ENCODE assay signal across 1 cellular context in genomic region chr20:5041433-5041832, GRCh38.
TF ChIP-seq lines count a peak whose summit lies in the region.

No MANE protein-coding gene starts in this region.

TF ChIP-seq in HepG2, 621 proteins besides CTCF, POLR2A, EP300 and RAD21:
- no peak for TF ChIP-seq DMTF1 (CRISPR knock-in tag; IDR thresholded peaks at IDR 0.05)
- TF ChIP-seq PREB (CRISPR knock-in tag; IDR thresholded peaks at IDR 0.05) = no peak
- no peak for TF ChIP-seq RAD51 (IDR thresholded peaks at IDR 0.05; ENCODE audit: borderline replicate concordance)
- TF ChIP-seq SETDB1 (CRISPR knock-in tag; IDR thresholded peaks at IDR 0.05; ENCODE audit: borderline replicate concordance) = no peak
- no peak for TF ChIP-seq ZNF720 (CRISPR knock-in tag; IDR thresholded peaks at IDR 0.05)
- TF ChIP-seq ZNF841 (CRISPR knock-in tag; IDR thresholded peaks at IDR 0.05; ENCODE audit: borderline replicate concordance) = no peak
- no peak for TF ChIP-seq SRF (IDR thresholded peaks at IDR 0.05; ENCODE audit: low read depth, low read length)
- TF ChIP-seq ZNF264 (CRISPR knock-in tag; IDR thresholded peaks at IDR 0.05) = no peak
- no peak for TF ChIP-seq MTERF4 (CRISPR knock-in tag; IDR thresholded peaks at IDR 0.05)
- no peak for TF ChIP-seq ZNF546 (CRISPR knock-in tag; conservative IDR thresholded peaks at IDR 0.05)
- no peak for TF ChIP-seq ISX (CRISPR knock-in tag; conservative IDR thresholded peaks at IDR 0.05)
- TF ChIP-seq, protein P1, sequence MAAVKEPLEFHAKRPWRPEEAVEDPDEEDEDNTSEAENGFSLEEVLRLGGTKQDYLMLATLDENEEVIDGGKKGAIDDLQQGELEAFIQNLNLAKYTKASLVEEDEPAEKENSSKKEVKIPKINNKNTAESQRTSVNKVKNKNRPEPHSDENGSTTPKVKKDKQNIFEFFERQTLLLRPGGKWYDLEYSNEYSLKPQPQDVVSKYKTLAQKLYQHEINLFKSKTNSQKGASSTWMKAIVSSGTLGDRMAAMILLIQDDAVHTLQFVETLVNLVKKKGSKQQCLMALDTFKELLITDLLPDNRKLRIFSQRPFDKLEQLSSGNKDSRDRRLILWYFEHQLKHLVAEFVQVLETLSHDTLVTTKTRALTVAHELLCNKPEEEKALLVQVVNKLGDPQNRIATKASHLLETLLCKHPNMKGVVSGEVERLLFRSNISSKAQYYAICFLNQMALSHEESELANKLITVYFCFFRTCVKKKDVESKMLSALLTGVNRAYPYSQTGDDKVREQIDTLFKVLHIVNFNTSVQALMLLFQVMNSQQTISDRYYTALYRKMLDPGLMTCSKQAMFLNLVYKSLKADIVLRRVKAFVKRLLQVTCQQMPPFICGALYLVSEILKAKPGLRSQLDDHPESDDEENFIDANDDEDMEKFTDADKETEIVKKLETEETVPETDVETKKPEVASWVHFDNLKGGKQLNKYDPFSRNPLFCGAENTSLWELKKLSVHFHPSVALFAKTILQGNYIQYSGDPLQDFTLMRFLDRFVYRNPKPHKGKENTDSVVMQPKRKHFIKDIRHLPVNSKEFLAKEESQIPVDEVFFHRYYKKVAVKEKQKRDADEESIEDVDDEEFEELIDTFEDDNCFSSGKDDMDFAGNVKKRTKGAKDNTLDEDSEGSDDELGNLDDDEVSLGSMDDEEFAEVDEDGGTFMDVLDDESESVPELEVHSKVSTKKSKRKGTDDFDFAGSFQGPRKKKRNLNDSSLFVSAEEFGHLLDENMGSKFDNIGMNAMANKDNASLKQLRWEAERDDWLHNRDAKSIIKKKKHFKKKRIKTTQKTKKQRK (IDR thresholded peaks at IDR 0.05; ENCODE audit: low read length) = no peak
- no peak for TF ChIP-seq FLYWCH1 (CRISPR knock-in tag; IDR thresholded peaks at IDR 0.05)
- TF ChIP-seq ZNF333 (CRISPR knock-in tag; IDR thresholded peaks at IDR 0.05; ENCODE audit: borderline replicate concordance) = no peak
- TF ChIP-seq CBX1 (IDR thresholded peaks at IDR 0.05; ENCODE audit: low read depth) = no peak
